In genomic region chr18:48878471-48878870, GRCh38 we compare ENCODE assay signal across 16 cellular contexts.
DNase-seq lines count a peak whose midpoint lies in the region; ATAC-seq and TF ChIP-seq lines count a peak whose summit lies in the region.
"Had no signal": no experiment of that assay in that cellular context is flagged by ENCODE, and none has a peak within 500 bp of the region (broad histone marks: within the 10 kb centered on the region; RNA-seq: fewer than 3 reads in every experiment).

No MANE protein-coding gene starts in this region.

- H3K27me3 Mint-ChIP-seq in GM23338 (ENCODE audit: insufficient read depth, low read depth, poor library complexity) = peaks cover 17% of the 10 kb centered on the region
- peaks cover 10% of the 10 kb centered on the region for H3K27me3 Mint-ChIP-seq in dendritic cell treated with granulocyte-macrophage colony-stimulating factor and Interleukin-4, amounts not matched to agents 40 ng/mL and 50 ng/mL, for 4 days
- no peaks in the 10 kb centered on the region for H3K27me3 Mint-ChIP-seq in progenitor cell of endocrine pancreas

- H3K4me3 Mint-ChIP-seq in GM23338 (peak overlapping the region; percentile 27; the same call in 2 of the 3 replicates), progenitor cell of endocrine pancreas (ENCODE audit: low read depth) (peak overlapping the region; percentile 4)
- H3K4me3 Mint-ChIP-seq in dendritic cell treated with granulocyte-macrophage colony-stimulating factor and Interleukin-4, amounts not matched to agents 40 ng/mL and 50 ng/mL, for 4 days = no peak overlapping the region
- H3K4me3 Mint-ChIP-seq: activated B cell treated with CpG ODN at 0.5 μM for 24 hours; activated naive CD4-positive, alpha-beta T cell treated with anti-CD3 and anti-CD28 coated beads, Interleukin-2, amount 10 ng/mL, durations not matched to agents 7 days and 5 days; endodermal cell; stimulated activated memory B cell treated with anti-CD40 and anti-IgM and Interleukin-4, amounts not matched to agents 10 μg/mL and 1 μg/mL and 100 μg/mL, for 72 hours had no signal

- H3K36me3 Mint-ChIP-seq in GM23338 (ENCODE audit: low read depth) (no peaks in the 10 kb centered on the region), progenitor cell of endocrine pancreas (ENCODE audit: insufficient read depth) (no peaks in the 10 kb centered on the region)
- no peaks in the 10 kb centered on the region for H3K36me3 Mint-ChIP-seq in dendritic cell treated with granulocyte-macrophage colony-stimulating factor and Interleukin-4, amounts not matched to agents 40 ng/mL and 50 ng/mL, for 4 days (ENCODE audit: low read depth)
- H3K36me3 Mint-ChIP-seq: activated naive CD4-positive, alpha-beta T cell treated with anti-CD3 and anti-CD28 coated beads, Interleukin-2, amount 10 ng/mL, durations not matched to agents 7 days and 5 days; stimulated activated memory B cell treated with anti-CD40 and anti-IgM and Interleukin-4, amounts not matched to agents 10 μg/mL and 1 μg/mL and 100 μg/mL, for 72 hours had no signal

- H3K4me1 Mint-ChIP-seq in GM23338 (peaks cover 20% of the 10 kb centered on the region), progenitor cell of endocrine pancreas (ENCODE audit: low read depth) (peaks cover 17% of the 10 kb centered on the region)
- peaks cover 52% of the 10 kb centered on the region for H3K4me1 Mint-ChIP-seq in dendritic cell treated with granulocyte-macrophage colony-stimulating factor and Interleukin-4, amounts not matched to agents 40 ng/mL and 50 ng/mL, for 4 days (ENCODE audit: low read depth)

- no peak for DNase-seq in GM23338 (ENCODE audit: low spot score)
- DNase-seq in left lung = no peak
- no peak for DNase-seq in progenitor cell of endocrine pancreas (ENCODE audit: low spot score, unreplicated experiment)
- no peak for DNase-seq in SHP77 (lab: John Stamatoyannopoulos, UW)
- DNase-seq: activated B cell treated with CpG ODN at 0.5 μM for 24 hours; activated naive CD4-positive, alpha-beta T cell treated with anti-CD3 and anti-CD28 coated beads, Interleukin-2, amount 10 ng/mL, durations not matched to agents 7 days and 5 days; BE2C; DMS79 treated with DMSO at 0.1 percent for 48 hours; foreskin melanocyte; MM.1S had no signal

- H3K4me3 ChIP-seq in GM23338 (no peak overlapping the region), left lung (peak overlapping the region in 1 of 2 donors; percentile 7)
- H3K4me3 ChIP-seq: vagina had no signal

- TF ChIP-seq CTCF in GM23338 (conservative IDR thresholded peaks at IDR 0.05; ENCODE audit: low read depth in 2 of 2) = no peak
- no peak for TF ChIP-seq CTCF in left lung (IDR thresholded peaks at IDR 0.05)
- no peak for TF ChIP-seq CTCF in progenitor cell of endocrine pancreas (IDR thresholded peaks at IDR 0.05; ENCODE audit: unreplicated experiment)

- no peaks in the 10 kb centered on the region; the same call in 1 of the 2 replicates for H3K36me3 ChIP-seq in GM23338 (ENCODE audit: insufficient read depth)
- H3K36me3 ChIP-seq in left lung = no peaks in the 10 kb centered on the region
- H3K36me3 ChIP-seq: BE2C, vagina had no signal

- ATAC-seq in GM23338 (no peak), left lung (peak; percentile 80), GM18909 (IDR thresholded peaks at IDR 0.05; ENCODE audit: poor library complexity, unreplicated experiment) (no peak)
- ATAC-seq in activated CD4-positive, CD25-positive, alpha-beta regulatory T cell treated with anti-CD3 and anti-CD28 coated beads, Interleukin-2, amount 50 U/mL, for 24 hours = no peak
- ATAC-seq: stimulated activated memory B cell treated with anti-CD40 and anti-IgM and Interleukin-4, amounts not matched to agents 10 μg/mL and 1 μg/mL and 100 μg/mL, for 72 hours had no signal

- H3F3A ChIP-seq in GM23338 (replicated peaks; ENCODE audit: low read depth) = no peaks in the 10 kb centered on the region

- H3K9me3 Mint-ChIP-seq in GM23338 (peaks cover 2% of the 10 kb centered on the region; the same call in 2 of the 3 replicates), progenitor cell of endocrine pancreas (ENCODE audit: low read depth) (no peaks in the 10 kb centered on the region)
- H3K9me3 Mint-ChIP-seq in dendritic cell treated with granulocyte-macrophage colony-stimulating factor and Interleukin-4, amounts not matched to agents 40 ng/mL and 50 ng/mL, for 4 days = no peaks in the 10 kb centered on the region
- H3K9me3 Mint-ChIP-seq: activated naive CD4-positive, alpha-beta T cell treated with anti-CD3 and anti-CD28 coated beads, Interleukin-2, amount 10 ng/mL, durations not matched to agents 7 days and 5 days; stimulated activated memory B cell treated with anti-CD40 and anti-IgM and Interleukin-4, amounts not matched to agents 10 μg/mL and 1 μg/mL and 100 μg/mL, for 72 hours had no signal

- H3K4me1 ChIP-seq in GM23338 (ENCODE audit: insufficient read depth) (peaks cover 5% of the 10 kb centered on the region), left lung (peaks cover 3 to 19% of the 10 kb centered on the region in 2 donors)
- H3K4me1 ChIP-seq: BE2C had no signal

- peak overlapping the region; percentile 74; the same call in 1 of the 2 replicates for H3K27ac Mint-ChIP-seq in GM23338
- peak overlapping the region; percentile 28 for H3K27ac Mint-ChIP-seq in dendritic cell treated with granulocyte-macrophage colony-stimulating factor and Interleukin-4, amounts not matched to agents 40 ng/mL and 50 ng/mL, for 4 days
- peak overlapping the region; percentile 97 for H3K27ac Mint-ChIP-seq in progenitor cell of endocrine pancreas
- H3K27ac Mint-ChIP-seq: activated B cell treated with CpG ODN at 0.5 μM for 24 hours; activated naive CD4-positive, alpha-beta T cell treated with anti-CD3 and anti-CD28 coated beads, Interleukin-2, amount 10 ng/mL, durations not matched to agents 7 days and 5 days; endodermal cell; stimulated activated memory B cell treated with anti-CD40 and anti-IgM and Interleukin-4, amounts not matched to agents 10 μg/mL and 1 μg/mL and 100 μg/mL, for 72 hours had no signal

- no peaks in the 10 kb centered on the region for H4K20me1 ChIP-seq in GM23338 (replicated peaks; ENCODE audit: insufficient read depth)

- H3K9me2 ChIP-seq in GM23338 (ENCODE audit: insufficient read depth) = peaks cover 6% of the 10 kb centered on the region; the same call in 1 of the 2 replicates

- peak overlapping the region; percentile 51; the same call in 1 of the 2 replicates for H3K4me2 ChIP-seq in GM23338

- H3K9me3 ChIP-seq in left lung = no peaks in the 10 kb centered on the region
- H3K9me3 ChIP-seq: BE2C, vagina had no signal

- H3K79me2 ChIP-seq in GM23338 (replicated peaks; ENCODE audit: insufficient read depth) = no peaks in the 10 kb centered on the region

- H3K27me3 ChIP-seq in GM23338 (ENCODE audit: insufficient read depth) (no peaks in the 10 kb centered on the region), left lung (no peaks in the 10 kb centered on the region)
- H3K27me3 ChIP-seq: BE2C, vagina had no signal

- H3K27ac ChIP-seq in GM23338 (ENCODE audit: low read depth) (no peak overlapping the region), left lung (no peak overlapping the region)
- H3K27ac ChIP-seq: vagina had no signal

- H2AFZ ChIP-seq in GM23338 = peak overlapping the region; percentile 74; the same call in 1 of the 2 replicates

- intact Hi-C loops in dendritic cell treated with granulocyte-macrophage colony-stimulating factor and Interleukin-4, amounts not matched to agents 40 ng/mL and 50 ng/mL, for 4 days (cut with micrococcal nuclease) = no loop called here
- intact Hi-C loops in left lung (cut with DNase I) = no loop called here

TF ChIP-seq in GM23338, 12 proteins besides CTCF, POLR2A, EP300 and RAD21 (continues in another document):
- TF ChIP-seq EZH2phosphoT487 (IDR thresholded peaks at IDR 0.05; ENCODE audit: unreplicated experiment) (no peak), CREB1 (CRISPR knock-in tag; IDR thresholded peaks at IDR 0.05; ENCODE audit: low read depth) (no peak), ZNF114 (CRISPR knock-in tag; IDR thresholded peaks at IDR 0.05) (no peak)
- TF ChIP-seq, protein P1, sequence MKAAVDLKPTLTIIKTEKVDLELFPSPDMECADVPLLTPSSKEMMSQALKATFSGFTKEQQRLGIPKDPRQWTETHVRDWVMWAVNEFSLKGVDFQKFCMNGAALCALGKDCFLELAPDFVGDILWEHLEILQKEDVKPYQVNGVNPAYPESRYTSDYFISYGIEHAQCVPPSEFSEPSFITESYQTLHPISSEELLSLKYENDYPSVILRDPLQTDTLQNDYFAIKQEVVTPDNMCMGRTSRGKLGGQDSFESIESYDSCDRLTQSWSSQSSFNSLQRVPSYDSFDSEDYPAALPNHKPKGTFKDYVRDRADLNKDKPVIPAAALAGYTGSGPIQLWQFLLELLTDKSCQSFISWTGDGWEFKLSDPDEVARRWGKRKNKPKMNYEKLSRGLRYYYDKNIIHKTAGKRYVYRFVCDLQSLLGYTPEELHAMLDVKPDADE (IDR thresholded peaks at IDR 0.05) = no peak

Comparison
In these comparisons a context has a peak if more than half of its experiments do, and no peak if none do; other contexts are left out.
1. H3K27ac Mint-ChIP-seq: peak in every context shown above with its lines; median percentile 97 in progenitor cell of endocrine pancreas; 74 in GM23338; 28 in dendritic cell treated with granulocyte-macrophage colony-stimulating factor and Interleukin-4, amounts not matched to agents 40 ng/mL and 50 ng/mL, for 4 days.